In the genomic region with DNA sequence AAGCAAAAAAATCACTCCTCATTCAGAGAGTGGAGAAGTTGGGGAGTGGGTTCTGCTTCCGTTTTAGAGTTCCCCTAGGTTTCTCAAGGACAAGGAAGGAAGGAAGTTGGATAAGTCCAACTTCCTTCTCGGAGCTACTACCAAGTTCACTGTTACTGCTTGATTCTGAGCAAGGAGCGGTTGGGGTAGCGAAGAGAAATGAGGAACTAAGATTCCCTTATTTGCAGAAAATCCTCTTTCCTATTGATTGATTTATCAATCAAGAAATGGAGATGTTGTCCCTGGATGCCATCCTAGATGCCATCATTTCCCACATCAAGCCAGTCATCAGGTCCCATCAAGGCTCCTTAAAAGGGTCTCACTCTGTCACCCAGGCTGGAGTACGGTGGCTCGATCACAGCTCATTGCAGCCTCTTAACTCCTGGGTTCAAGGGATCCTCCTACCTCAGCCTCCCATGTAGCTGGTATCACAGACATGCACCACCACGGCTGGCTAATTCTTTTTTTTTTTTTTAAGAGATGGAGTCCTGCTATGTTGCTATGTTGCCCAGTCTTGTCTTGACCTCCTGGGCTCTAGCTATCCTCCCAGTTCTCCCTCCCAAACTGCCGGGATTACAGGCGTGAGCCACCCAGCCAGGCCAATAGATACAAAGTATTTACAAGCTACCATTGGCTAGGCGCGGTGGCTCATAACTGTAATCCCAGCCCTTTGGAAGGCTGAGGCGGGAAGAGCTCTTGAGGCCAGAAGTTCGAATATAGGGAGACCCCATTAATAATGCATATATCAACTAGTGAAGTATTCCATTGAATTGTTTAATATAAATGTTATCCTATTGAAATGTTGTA, we compare ENCODE assay signal across 1 cellular context.
A peak's percentile ranks its signal among the peaks of the same experiment; 100 is the strongest.
TF ChIP-seq lines count a peak whose summit lies in the region.

No MANE protein-coding gene starts in this region.

TF ChIP-seq in endothelial cell of umbilical vein, 7 proteins besides CTCF, POLR2A, EP300 and RAD21:
- TF ChIP-seq MYC (IDR thresholded peaks at IDR 0.05; ENCODE audit: low read depth, low read length) (no peak), POLR2AphosphoS5 (IDR thresholded peaks at IDR 0.05; ENCODE audit: insufficient read depth, low read depth, low read length) (peak; percentile 3)
